ENCODE assay signal across 1 cellular context in the genomic region with DNA sequence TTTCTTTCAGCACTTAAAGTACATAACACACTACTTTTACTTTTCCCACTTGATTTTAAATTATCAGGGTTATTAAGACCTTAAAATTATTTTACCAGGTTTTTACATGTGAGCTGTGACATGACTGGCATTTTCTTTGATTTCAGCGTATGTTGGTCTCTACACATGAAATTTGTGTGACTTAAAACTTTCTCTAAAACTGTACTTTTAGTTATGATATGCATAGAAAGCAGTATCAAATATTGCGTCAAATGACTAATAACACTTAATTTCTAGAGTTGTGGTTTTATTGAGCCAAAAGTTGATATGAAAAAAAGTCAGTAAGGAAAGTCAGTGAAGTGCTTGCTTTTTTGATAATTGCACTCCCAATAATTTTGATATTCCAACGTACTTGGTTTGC.
TF ChIP-seq lines count a peak whose summit lies in the region.

No MANE protein-coding gene starts in this region.

TF ChIP-seq in WTC11, 78 proteins besides CTCF, POLR2A, EP300 and RAD21 (continued from another document):
- TF ChIP-seq TCF7 (CRISPR knock-in tag; IDR thresholded peaks at IDR 0.05; ENCODE audit: low read depth) (no peak), ZNF121 (CRISPR knock-in tag; IDR thresholded peaks at IDR 0.05) (no peak), GABPB1 (CRISPR knock-in tag; IDR thresholded peaks at IDR 0.05) (no peak), ESRRA (CRISPR knock-in tag; IDR thresholded peaks at IDR 0.05; ENCODE audit: borderline replicate concordance) (no peak), FOXP1 (CRISPR knock-in tag; IDR thresholded peaks at IDR 0.05; ENCODE audit: borderline replicate concordance) (no peak), SMAD4 (CRISPR knock-in tag; IDR thresholded peaks at IDR 0.05) (no peak), FOXJ3 (CRISPR knock-in tag; IDR thresholded peaks at IDR 0.05; ENCODE audit: borderline replicate concordance) (no peak), JAZF1 (CRISPR knock-in tag; IDR thresholded peaks at IDR 0.05) (no peak), ETV6 (CRISPR knock-in tag; IDR thresholded peaks at IDR 0.05) (no peak), ZNF219 (CRISPR knock-in tag; IDR thresholded peaks at IDR 0.05; ENCODE audit: borderline replicate concordance) (no peak), CBFB (CRISPR knock-in tag; IDR thresholded peaks at IDR 0.05; ENCODE audit: low read depth) (no peak), FOXK1 (CRISPR knock-in tag; IDR thresholded peaks at IDR 0.05) (no peak)
- TF ChIP-seq, protein P1, sequence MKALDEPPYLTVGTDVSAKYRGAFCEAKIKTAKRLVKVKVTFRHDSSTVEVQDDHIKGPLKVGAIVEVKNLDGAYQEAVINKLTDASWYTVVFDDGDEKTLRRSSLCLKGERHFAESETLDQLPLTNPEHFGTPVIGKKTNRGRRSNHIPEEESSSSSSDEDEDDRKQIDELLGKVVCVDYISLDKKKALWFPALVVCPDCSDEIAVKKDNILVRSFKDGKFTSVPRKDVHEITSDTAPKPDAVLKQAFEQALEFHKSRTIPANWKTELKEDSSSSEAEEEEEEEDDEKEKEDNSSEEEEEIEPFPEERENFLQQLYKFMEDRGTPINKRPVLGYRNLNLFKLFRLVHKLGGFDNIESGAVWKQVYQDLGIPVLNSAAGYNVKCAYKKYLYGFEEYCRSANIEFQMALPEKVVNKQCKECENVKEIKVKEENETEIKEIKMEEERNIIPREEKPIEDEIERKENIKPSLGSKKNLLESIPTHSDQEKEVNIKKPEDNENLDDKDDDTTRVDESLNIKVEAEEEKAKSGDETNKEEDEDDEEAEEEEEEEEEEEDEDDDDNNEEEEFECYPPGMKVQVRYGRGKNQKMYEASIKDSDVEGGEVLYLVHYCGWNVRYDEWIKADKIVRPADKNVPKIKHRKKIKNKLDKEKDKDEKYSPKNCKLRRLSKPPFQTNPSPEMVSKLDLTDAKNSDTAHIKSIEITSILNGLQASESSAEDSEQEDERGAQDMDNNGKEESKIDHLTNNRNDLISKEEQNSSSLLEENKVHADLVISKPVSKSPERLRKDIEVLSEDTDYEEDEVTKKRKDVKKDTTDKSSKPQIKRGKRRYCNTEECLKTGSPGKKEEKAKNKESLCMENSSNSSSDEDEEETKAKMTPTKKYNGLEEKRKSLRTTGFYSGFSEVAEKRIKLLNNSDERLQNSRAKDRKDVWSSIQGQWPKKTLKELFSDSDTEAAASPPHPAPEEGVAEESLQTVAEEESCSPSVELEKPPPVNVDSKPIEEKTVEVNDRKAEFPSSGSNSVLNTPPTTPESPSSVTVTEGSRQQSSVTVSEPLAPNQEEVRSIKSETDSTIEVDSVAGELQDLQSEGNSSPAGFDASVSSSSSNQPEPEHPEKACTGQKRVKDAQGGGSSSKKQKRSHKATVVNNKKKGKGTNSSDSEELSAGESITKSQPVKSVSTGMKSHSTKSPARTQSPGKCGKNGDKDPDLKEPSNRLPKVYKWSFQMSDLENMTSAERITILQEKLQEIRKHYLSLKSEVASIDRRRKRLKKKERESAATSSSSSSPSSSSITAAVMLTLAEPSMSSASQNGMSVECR (CRISPR knock-in tag; IDR thresholded peaks at IDR 0.05; ENCODE audit: borderline replicate concordance) = no peak
- TF ChIP-seq, protein P2, sequence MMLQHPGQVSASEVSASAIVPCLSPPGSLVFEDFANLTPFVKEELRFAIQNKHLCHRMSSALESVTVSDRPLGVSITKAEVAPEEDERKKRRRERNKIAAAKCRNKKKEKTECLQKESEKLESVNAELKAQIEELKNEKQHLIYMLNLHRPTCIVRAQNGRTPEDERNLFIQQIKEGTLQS (CRISPR knock-in tag; conservative IDR thresholded peaks at IDR 0.05) = no peak
- TF ChIP-seq, protein P3, sequence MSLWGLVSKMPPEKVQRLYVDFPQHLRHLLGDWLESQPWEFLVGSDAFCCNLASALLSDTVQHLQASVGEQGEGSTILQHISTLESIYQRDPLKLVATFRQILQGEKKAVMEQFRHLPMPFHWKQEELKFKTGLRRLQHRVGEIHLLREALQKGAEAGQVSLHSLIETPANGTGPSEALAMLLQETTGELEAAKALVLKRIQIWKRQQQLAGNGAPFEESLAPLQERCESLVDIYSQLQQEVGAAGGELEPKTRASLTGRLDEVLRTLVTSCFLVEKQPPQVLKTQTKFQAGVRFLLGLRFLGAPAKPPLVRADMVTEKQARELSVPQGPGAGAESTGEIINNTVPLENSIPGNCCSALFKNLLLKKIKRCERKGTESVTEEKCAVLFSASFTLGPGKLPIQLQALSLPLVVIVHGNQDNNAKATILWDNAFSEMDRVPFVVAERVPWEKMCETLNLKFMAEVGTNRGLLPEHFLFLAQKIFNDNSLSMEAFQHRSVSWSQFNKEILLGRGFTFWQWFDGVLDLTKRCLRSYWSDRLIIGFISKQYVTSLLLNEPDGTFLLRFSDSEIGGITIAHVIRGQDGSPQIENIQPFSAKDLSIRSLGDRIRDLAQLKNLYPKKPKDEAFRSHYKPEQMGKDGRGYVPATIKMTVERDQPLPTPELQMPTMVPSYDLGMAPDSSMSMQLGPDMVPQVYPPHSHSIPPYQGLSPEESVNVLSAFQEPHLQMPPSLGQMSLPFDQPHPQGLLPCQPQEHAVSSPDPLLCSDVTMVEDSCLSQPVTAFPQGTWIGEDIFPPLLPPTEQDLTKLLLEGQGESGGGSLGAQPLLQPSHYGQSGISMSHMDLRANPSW (CRISPR knock-in tag; conservative IDR thresholded peaks at IDR 0.05; ENCODE audit: low read depth) = no peak
- TF ChIP-seq, protein P4, sequence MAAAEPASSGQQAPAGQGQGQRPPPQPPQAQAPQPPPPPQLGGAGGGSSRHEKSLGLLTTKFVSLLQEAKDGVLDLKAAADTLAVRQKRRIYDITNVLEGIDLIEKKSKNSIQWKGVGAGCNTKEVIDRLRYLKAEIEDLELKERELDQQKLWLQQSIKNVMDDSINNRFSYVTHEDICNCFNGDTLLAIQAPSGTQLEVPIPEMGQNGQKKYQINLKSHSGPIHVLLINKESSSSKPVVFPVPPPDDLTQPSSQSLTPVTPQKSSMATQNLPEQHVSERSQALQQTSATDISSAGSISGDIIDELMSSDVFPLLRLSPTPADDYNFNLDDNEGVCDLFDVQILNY (CRISPR knock-in tag; IDR thresholded peaks at IDR 0.05) = no peak
- TF ChIP-seq, protein P5, sequence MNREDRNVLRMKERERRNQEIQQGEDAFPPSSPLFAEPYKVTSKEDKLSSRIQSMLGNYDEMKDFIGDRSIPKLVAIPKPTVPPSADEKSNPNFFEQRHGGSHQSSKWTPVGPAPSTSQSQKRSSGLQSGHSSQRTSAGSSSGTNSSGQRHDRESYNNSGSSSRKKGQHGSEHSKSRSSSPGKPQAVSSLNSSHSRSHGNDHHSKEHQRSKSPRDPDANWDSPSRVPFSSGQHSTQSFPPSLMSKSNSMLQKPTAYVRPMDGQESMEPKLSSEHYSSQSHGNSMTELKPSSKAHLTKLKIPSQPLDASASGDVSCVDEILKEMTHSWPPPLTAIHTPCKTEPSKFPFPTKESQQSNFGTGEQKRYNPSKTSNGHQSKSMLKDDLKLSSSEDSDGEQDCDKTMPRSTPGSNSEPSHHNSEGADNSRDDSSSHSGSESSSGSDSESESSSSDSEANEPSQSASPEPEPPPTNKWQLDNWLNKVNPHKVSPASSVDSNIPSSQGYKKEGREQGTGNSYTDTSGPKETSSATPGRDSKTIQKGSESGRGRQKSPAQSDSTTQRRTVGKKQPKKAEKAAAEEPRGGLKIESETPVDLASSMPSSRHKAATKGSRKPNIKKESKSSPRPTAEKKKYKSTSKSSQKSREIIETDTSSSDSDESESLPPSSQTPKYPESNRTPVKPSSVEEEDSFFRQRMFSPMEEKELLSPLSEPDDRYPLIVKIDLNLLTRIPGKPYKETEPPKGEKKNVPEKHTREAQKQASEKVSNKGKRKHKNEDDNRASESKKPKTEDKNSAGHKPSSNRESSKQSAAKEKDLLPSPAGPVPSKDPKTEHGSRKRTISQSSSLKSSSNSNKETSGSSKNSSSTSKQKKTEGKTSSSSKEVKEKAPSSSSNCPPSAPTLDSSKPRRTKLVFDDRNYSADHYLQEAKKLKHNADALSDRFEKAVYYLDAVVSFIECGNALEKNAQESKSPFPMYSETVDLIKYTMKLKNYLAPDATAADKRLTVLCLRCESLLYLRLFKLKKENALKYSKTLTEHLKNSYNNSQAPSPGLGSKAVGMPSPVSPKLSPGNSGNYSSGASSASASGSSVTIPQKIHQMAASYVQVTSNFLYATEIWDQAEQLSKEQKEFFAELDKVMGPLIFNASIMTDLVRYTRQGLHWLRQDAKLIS (CRISPR knock-in tag; IDR thresholded peaks at IDR 0.05; ENCODE audit: borderline replicate concordance) = no peak
- TF ChIP-seq, protein P6, sequence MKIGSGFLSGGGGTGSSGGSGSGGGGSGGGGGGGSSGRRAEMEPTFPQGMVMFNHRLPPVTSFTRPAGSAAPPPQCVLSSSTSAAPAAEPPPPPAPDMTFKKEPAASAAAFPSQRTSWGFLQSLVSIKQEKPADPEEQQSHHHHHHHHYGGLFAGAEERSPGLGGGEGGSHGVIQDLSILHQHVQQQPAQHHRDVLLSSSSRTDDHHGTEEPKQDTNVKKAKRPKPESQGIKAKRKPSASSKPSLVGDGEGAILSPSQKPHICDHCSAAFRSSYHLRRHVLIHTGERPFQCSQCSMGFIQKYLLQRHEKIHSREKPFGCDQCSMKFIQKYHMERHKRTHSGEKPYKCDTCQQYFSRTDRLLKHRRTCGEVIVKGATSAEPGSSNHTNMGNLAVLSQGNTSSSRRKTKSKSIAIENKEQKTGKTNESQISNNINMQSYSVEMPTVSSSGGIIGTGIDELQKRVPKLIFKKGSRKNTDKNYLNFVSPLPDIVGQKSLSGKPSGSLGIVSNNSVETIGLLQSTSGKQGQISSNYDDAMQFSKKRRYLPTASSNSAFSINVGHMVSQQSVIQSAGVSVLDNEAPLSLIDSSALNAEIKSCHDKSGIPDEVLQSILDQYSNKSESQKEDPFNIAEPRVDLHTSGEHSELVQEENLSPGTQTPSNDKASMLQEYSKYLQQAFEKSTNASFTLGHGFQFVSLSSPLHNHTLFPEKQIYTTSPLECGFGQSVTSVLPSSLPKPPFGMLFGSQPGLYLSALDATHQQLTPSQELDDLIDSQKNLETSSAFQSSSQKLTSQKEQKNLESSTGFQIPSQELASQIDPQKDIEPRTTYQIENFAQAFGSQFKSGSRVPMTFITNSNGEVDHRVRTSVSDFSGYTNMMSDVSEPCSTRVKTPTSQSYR (CRISPR knock-in tag; IDR thresholded peaks at IDR 0.05) = no peak
